In genomic region chr10:48501226-48501625, GRCh38 we compare ENCODE assay signal across 17 cellular contexts.
"Had no signal": no experiment of that assay in that cellular context is flagged by ENCODE, and none has a peak within 500 bp of the region (broad histone marks: within the 10 kb centered on the region; RNA-seq: fewer than 3 reads in every experiment).

No MANE protein-coding gene starts in this region.

- H3K27ac ChIP-seq: foreskin keratinocyte, upper lobe of left lung had no signal

- H3K4me3 ChIP-seq: upper lobe of left lung had no signal

- H3K4me1 Mint-ChIP-seq: activated CD4-positive, alpha-beta T cell treated with anti-CD3 and anti-CD28 coated beads, Interleukin-2, amount 10 ng/mL, durations not matched to agents 24 days and 14 days; activated naive CD4-positive, alpha-beta T cell treated with anti-CD3 and anti-CD28 coated beads, Interleukin-2, amount 10 ng/mL, durations not matched to agents 7 days and 5 days had no signal

- H3K36me3 Mint-ChIP-seq: activated naive CD4-positive, alpha-beta T cell treated with anti-CD3 and anti-CD28 coated beads, Interleukin-2, amount 10 ng/mL, durations not matched to agents 7 days and 5 days had no signal

- ATAC-seq: activated CD4-positive, CD25-positive, alpha-beta regulatory T cell treated with anti-CD3 and anti-CD28 coated beads, Interleukin-2, amount 50 U/mL, for 24 hours; activated CD8-positive, alpha-beta T cell treated with anti-CD3 and anti-CD28 coated beads, Interleukin-2, amount 10 ng/mL, durations not matched to agents 7 days and 5 days; activated naive CD8-positive, alpha-beta T cell treated with anti-CD3 and anti-CD28 coated beads, Interleukin-2, amount 50 U/mL, for 24 hours; foreskin keratinocyte; SK-N-SH treated with all-trans-retinoic acid at 6 μM for 48 hours had no signal

- H3K4me3 Mint-ChIP-seq: activated CD4-positive, alpha-beta T cell treated with anti-CD3 and anti-CD28 coated beads, Interleukin-2, amount 10 ng/mL, durations not matched to agents 24 days and 14 days; activated CD8-positive, alpha-beta T cell treated with anti-CD3 and anti-CD28 coated beads, Interleukin-2, amount 10 ng/mL, durations not matched to agents 7 days and 5 days; activated naive CD4-positive, alpha-beta T cell treated with anti-CD3 and anti-CD28 coated beads, Interleukin-2, amount 10 ng/mL, durations not matched to agents 7 days and 5 days; activated naive CD8-positive, alpha-beta T cell treated with anti-CD3 and anti-CD28 coated beads, Interleukin-2, amount 50 U/mL, for 24 hours; nephron progenitor cell had no signal

- H3K36me3 ChIP-seq: upper lobe of left lung had no signal

- H3K4me1 ChIP-seq: foreskin keratinocyte, upper lobe of left lung had no signal

- H3K9me3 ChIP-seq: upper lobe of left lung had no signal

- H3K9me3 Mint-ChIP-seq: activated CD4-positive, alpha-beta T cell treated with anti-CD3 and anti-CD28 coated beads, Interleukin-2, amount 10 ng/mL, durations not matched to agents 24 days and 14 days; activated naive CD4-positive, alpha-beta T cell treated with anti-CD3 and anti-CD28 coated beads, Interleukin-2, amount 10 ng/mL, durations not matched to agents 7 days and 5 days; activated naive CD8-positive, alpha-beta T cell treated with anti-CD3 and anti-CD28 coated beads, Interleukin-2, amount 50 U/mL, for 24 hours; nephron progenitor cell had no signal

- H3K27me3 ChIP-seq: foreskin keratinocyte, upper lobe of left lung had no signal

- H3K27ac Mint-ChIP-seq: activated CD4-positive, alpha-beta T cell treated with anti-CD3 and anti-CD28 coated beads, Interleukin-2, amount 10 ng/mL, durations not matched to agents 24 days and 14 days; activated CD8-positive, alpha-beta T cell treated with anti-CD3 and anti-CD28 coated beads, Interleukin-2, amount 10 ng/mL, durations not matched to agents 7 days and 5 days; activated naive CD4-positive, alpha-beta T cell treated with anti-CD3 and anti-CD28 coated beads, Interleukin-2, amount 10 ng/mL, durations not matched to agents 7 days and 5 days; activated naive CD8-positive, alpha-beta T cell treated with anti-CD3 and anti-CD28 coated beads, Interleukin-2, amount 50 U/mL, for 24 hours had no signal

- DNase-seq: activated CD4-positive, alpha-beta T cell treated with anti-CD3 and anti-CD28 coated beads, Interleukin-2, amount 10 ng/mL, durations not matched to agents 24 days and 14 days; activated naive CD4-positive, alpha-beta T cell treated with anti-CD3 and anti-CD28 coated beads, Interleukin-2, amount 10 ng/mL, durations not matched to agents 7 days and 5 days; activated naive CD8-positive, alpha-beta T cell treated with anti-CD3 and anti-CD28 coated beads, Interleukin-2, amount 50 U/mL, for 24 hours; activated T-cell treated with anti-CD3 and anti-CD28 coated beads, Interleukin-2, amount 50 U/mL, for 48 hours; dermis blood vessel endothelial cell; effector CD8-positive, alpha-beta T cell; erythroblast; foreskin keratinocyte; hippocampal formation; nephron progenitor cell; nucleus accumbens; stimulated activated CD4-positive, alpha-beta T cell treated with anti-CD3 and anti-CD28 coated beads, Interleukin-2, amount 100 ng/mL, for 48 hours; stimulated activated naive CD4-positive, alpha-beta T cell treated with Interleukin-2 at 50 U/mL for 16 hours; upper lobe of left lung had no signal
